ENCODE assay signal across 17 cellular contexts in genomic region chr3:51139616-51140015, GRCh38.
DNase-seq lines count a peak whose midpoint lies in the region; ATAC-seq and TF ChIP-seq lines count a peak whose summit lies in the region.
"Had no signal": no experiment of that assay in that cellular context is flagged by ENCODE, and none has a peak within 500 bp of the region (broad histone marks: within the 10 kb centered on the region; RNA-seq: fewer than 3 reads in every experiment).

No MANE protein-coding gene starts in this region.

- ATAC-seq in HG02642 (IDR thresholded peaks at IDR 0.05; ENCODE audit: poor library complexity, unreplicated experiment) (no peak), GM19452 (IDR thresholded peaks at IDR 0.05; ENCODE audit: unreplicated experiment) (no peak)
- ATAC-seq: A549; CD8-positive, alpha-beta T cell had no signal

- H3K36me3 ChIP-seq in prostate gland, result no peaks in the 10 kb centered on the region
- H3K36me3 ChIP-seq in tibial artery, result no peaks in the 10 kb centered on the region
- H3K36me3 ChIP-seq: BLaER1 treated with 17β-estradiol and CSF1 and Interleukin-3, amounts not matched to agents 10 nM and 100 nM had no signal

- no peak for TF ChIP-seq POLR2A in prostate gland (IDR thresholded peaks at IDR 0.05)

- H3K4me3 ChIP-seq in prostate gland (no peak overlapping the region), retinal pigment epithelial cell (ENCODE audit: low read length) (no peak overlapping the region), tibial artery (no peak overlapping the region)
- H3K4me3 ChIP-seq: A549; BLaER1 treated with 17β-estradiol and CSF1 and Interleukin-3, amounts not matched to agents 10 nM and 100 nM had no signal

- H3K9me3 ChIP-seq in prostate gland (no peaks in the 10 kb centered on the region), tibial artery (no peaks in the 10 kb centered on the region)
- H3K9me3 ChIP-seq: A549; BLaER1 treated with 17β-estradiol and CSF1 and Interleukin-3, amounts not matched to agents 10 nM and 100 nM; Caco-2 had no signal

- DNase-seq in M059J (ENCODE audit: low read depth) (peak; percentile 2), prostate gland (ENCODE audit: low spot score) (peak; percentile 10), retinal pigment epithelial cell (ENCODE audit: low read depth) (peak; percentile 78), tibial artery (no peak)
- DNase-seq: AML-193; Caco-2; Calu3; CD4-positive, alpha-beta T cell; CD8-positive, alpha-beta T cell; DMS79 treated with DMSO at 0.1 percent for 48 hours; GF-D8 had no signal

- TF ChIP-seq CTCF in prostate gland (IDR thresholded peaks at IDR 0.05) (no peak), retinal pigment epithelial cell (conservative IDR thresholded peaks at IDR 0.05; ENCODE audit: low read depth, low read length) (no peak), tibial artery (IDR thresholded peaks at IDR 0.05) (no peak)

- intact Hi-C loops in prostate gland (cut with DNase I) (no loop called here), tibial artery (cut with DNase I; ENCODE audit: low total_unique reads) (no loop called here)

- 43% methylated on average over 1 of the region's 1 CpG for WGBS in prostate gland

- H3K27ac ChIP-seq in prostate gland, result no peak overlapping the region
- H3K27ac ChIP-seq in tibial artery, result no peak overlapping the region
- H3K27ac ChIP-seq: 22Rv1; A549; BLaER1 treated with 17β-estradiol and CSF1 and Interleukin-3, amounts not matched to agents 10 nM and 100 nM; C4-2B had no signal

- H3K27me3 ChIP-seq in prostate gland (replicated peaks; ENCODE audit: insufficient read depth), result no peaks in the 10 kb centered on the region
- no peaks in the 10 kb centered on the region for H3K27me3 ChIP-seq in tibial artery
- H3K27me3 ChIP-seq: BLaER1 treated with 17β-estradiol and CSF1 and Interleukin-3, amounts not matched to agents 10 nM and 100 nM had no signal

- H3K4me1 ChIP-seq in prostate gland (replicated peaks) (no peaks in the 10 kb centered on the region), tibial artery (no peaks in the 10 kb centered on the region)
- H3K4me1 ChIP-seq: A549; BLaER1 treated with 17β-estradiol and CSF1 and Interleukin-3, amounts not matched to agents 10 nM and 100 nM; Caco-2 had no signal

Comparison
In these comparisons a context has a peak if more than half of its experiments do, and no peak if none do; other contexts are left out.
1. DNase-seq: peak in M059J (single experiment), prostate gland (single experiment) and retinal pigment epithelial cell (single experiment); none in tibial artery (0 of 2).